Comparison of ENCODE assay signal across 1 cellular context in genomic region chr2:142199073-142199472, GRCh38.
TF ChIP-seq lines count a peak whose summit lies in the region.

No MANE protein-coding gene starts in this region.

TF ChIP-seq in GM23338, 12 proteins besides CTCF, POLR2A, EP300 and RAD21 (continued from another document):
- TF ChIP-seq REST (IDR thresholded peaks at IDR 0.05; ENCODE audit: unreplicated experiment) (no peak), CREB1 (CRISPR knock-in tag; IDR thresholded peaks at IDR 0.05; ENCODE audit: low read depth) (no peak), POLR2AphosphoS5 (IDR thresholded peaks at IDR 0.05; ENCODE audit: low read depth) (no peak), JUNB (IDR thresholded peaks at IDR 0.05; ENCODE audit: unreplicated experiment) (no peak), ZNF114 (CRISPR knock-in tag; IDR thresholded peaks at IDR 0.05) (no peak), NANOG (IDR thresholded peaks at IDR 0.05; ENCODE audit: borderline replicate concordance) (no peak), EZH2phosphoT487 (IDR thresholded peaks at IDR 0.05; ENCODE audit: unreplicated experiment) (no peak), ZNF331 (CRISPR knock-in tag; IDR thresholded peaks at IDR 0.05; ENCODE audit: low read depth) (no peak)
- TF ChIP-seq, protein P1, sequence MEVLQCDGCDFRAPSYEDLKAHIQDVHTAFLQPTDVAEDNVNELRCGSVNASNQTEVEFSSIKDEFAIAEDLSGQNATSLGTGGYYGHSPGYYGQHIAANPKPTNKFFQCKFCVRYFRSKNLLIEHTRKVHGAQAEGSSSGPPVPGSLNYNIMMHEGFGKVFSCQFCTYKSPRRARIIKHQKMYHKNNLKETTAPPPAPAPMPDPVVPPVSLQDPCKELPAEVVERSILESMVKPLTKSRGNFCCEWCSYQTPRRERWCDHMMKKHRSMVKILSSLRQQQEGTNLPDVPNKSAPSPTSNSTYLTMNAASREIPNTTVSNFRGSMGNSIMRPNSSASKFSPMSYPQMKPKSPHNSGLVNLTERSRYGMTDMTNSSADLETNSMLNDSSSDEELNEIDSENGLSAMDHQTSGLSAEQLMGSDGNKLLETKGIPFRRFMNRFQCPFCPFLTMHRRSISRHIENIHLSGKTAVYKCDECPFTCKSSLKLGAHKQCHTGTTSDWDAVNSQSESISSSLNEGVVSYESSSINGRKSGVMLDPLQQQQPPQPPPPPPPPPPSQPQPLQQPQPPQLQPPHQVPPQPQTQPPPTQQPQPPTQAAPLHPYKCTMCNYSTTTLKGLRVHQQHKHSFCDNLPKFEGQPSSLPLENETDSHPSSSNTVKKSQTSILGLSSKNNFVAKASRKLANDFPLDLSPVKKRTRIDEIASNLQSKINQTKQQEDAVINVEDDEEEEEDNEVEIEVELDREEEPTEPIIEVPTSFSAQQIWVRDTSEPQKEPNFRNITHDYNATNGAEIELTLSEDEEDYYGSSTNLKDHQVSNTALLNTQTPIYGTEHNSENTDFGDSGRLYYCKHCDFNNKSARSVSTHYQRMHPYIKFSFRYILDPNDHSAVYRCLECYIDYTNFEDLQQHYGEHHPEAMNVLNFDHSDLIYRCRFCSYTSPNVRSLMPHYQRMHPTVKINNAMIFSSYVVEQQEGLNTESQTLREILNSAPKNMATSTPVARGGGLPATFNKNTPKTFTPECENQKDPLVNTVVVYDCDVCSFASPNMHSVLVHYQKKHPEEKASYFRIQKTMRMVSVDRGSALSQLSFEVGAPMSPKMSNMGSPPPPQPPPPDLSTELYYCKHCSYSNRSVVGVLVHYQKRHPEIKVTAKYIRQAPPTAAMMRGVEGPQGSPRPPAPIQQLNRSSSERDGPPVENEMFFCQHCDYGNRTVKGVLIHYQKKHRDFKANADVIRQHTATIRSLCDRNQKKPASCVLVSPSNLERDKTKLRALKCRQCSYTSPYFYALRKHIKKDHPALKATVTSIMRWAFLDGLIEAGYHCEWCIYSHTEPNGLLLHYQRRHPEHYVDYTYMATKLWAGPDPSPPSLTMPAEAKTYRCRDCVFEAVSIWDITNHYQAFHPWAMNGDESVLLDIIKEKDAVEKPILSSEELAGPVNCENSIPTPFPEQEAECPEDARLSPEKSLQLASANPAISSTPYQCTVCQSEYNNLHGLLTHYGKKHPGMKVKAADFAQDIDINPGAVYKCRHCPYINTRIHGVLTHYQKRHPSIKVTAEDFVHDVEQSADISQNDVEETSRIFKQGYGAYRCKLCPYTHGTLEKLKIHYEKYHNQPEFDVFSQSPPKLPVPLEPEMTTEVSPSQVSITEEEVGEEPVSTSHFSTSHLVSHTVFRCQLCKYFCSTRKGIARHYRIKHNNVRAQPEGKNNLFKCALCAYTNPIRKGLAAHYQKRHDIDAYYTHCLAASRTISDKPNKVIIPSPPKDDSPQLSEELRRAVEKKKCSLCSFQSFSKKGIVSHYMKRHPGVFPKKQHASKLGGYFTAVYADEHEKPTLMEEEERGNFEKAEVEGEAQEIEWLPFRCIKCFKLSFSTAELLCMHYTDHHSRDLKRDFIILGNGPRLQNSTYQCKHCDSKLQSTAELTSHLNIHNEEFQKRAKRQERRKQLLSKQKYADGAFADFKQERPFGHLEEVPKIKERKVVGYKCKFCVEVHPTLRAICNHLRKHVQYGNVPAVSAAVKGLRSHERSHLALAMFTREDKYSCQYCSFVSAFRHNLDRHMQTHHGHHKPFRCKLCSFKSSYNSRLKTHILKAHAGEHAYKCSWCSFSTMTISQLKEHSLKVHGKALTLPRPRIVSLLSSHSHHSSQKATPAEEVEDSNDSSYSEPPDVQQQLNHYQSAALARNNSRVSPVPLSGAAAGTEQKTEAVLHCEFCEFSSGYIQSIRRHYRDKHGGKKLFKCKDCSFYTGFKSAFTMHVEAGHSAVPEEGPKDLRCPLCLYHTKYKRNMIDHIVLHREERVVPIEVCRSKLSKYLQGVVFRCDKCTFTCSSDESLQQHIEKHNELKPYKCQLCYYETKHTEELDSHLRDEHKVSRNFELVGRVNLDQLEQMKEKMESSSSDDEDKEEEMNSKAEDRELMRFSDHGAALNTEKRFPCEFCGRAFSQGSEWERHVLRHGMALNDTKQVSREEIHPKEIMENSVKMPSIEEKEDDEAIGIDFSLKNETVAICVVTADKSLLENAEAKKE (CRISPR knock-in tag; IDR thresholded peaks at IDR 0.05), result no peak
